ENCODE assay signal across 8 cellular contexts in the genomic region with DNA sequence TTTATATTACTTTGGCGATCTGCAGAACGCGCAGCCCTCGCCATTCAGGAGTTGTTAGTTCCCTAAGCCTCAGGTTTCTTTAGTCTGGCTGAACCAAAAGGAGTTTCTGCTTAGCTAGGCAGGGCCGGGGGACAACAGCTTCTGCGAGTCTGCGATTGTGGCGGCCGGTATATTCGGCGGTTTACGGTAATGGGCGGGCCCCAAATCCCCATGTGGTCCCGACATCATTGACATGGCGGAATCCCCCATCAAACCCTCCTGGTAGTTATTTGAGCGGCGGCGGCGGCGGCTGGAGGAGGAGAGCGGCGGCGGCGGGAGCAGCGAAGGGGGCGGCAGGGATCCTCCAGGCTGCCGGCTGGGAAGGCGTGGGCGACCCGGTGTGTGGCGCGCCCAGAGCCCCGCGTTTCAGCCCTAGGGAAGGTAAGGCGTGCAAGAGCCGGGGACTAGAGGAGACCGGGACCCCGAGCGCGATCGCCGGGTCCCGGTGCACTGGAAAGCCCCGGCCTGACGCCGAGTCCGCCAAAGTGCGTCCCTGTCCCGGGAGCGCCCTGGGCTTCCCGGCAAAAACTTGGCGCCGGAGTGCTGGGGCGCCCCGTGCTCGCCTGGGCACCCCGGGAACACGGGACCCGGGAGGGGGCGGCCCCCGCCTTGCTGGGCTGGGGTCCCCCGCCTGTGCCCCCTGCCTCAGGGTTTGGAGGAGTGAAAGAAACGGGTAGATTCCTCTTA. TPM values are rescaled to one million over a fixed set of nuclear protein-coding genes. Genes with fewer than 3 reads are reported as not detected.
DNase-seq lines count a peak whose midpoint lies in the region; ATAC-seq and TF ChIP-seq lines count a peak whose summit lies in the region.

A gene (plus strand): TSS at position 227 of the 726 bp plus-strand sequence. CDS start 72,902 bp downstream, outside the sequence.

- DNase-seq in Daoy (ENCODE audit: low read depth) (peak; percentile 96), GOT3 (lab: John Stamatoyannopoulos, UW) (peak; percentile 91), LoVo (ENCODE audit: low spot score) (peak; percentile 90), RWPE2 (ENCODE audit: low spot score) (peak; percentile 88), fibroblast of peridontal ligament (ENCODE audit: extremely low read depth) (peak; percentile 95)
- DNase-seq in activated T-helper 2 cell treated with anti-CD3 and anti-CD28 coated beads, Interferon-gamma antibody, Interleukin-2, Interleukin-4, amounts not matched to agents 10 μg/mL and 5 μg/mL and 100 μg/mL, durations not matched to agents 14 hours and 24 hours and 36 hours (ENCODE audit: low spot score) = peak; percentile 89

- H3K4me3 Mint-ChIP-seq in activated T-helper 2 cell treated with anti-CD3 and anti-CD28 coated beads, Interferon-gamma antibody, Interleukin-2, Interleukin-4, amounts not matched to agents 10 μg/mL and 5 μg/mL and 100 μg/mL, durations not matched to agents 14 hours and 24 hours and 36 hours (ENCODE audit: low read depth) = peak within 1 kb of the TSS; percentile 98
- peak within 1 kb of the TSS; percentile 99 to 100 (median 99) for H3K4me3 Mint-ChIP-seq in nephron
- peak within 1 kb of the TSS; percentile 89 for H3K4me3 Mint-ChIP-seq in stimulated activated naive CD8-positive, alpha-beta T cell treated with anti-CD3 and anti-CD28 coated beads, Interleukin-15, Interleukin-2, amounts not matched to agents 100 ng/mL and 50 ng/mL, for 24 hours

- no peaks in the 10 kb centered on the region for H3K27me3 ChIP-seq in RWPE2 (ENCODE audit: insufficient read depth, poor library complexity, severe bottlenecking)

- peak within 1 kb of the TSS; percentile 87 for H3K27ac ChIP-seq in RWPE2 (ENCODE audit: poor library complexity, severe bottlenecking)

- H3K36me3 ChIP-seq in RWPE2 (ENCODE audit: low read depth) = peaks cover 26% of the 10 kb centered on the region

- TF ChIP-seq CTCF in RWPE2 (IDR thresholded peaks at IDR 0.05; ENCODE audit: poor library complexity, severe bottlenecking) (no peak), nephron (IDR thresholded peaks at IDR 0.05; ENCODE audit: unreplicated experiment in 3 of 3) (no peak)

- intact Hi-C loops in activated T-helper 2 cell treated with anti-CD3 and anti-CD28 coated beads, Interferon-gamma antibody, Interleukin-2, Interleukin-4, amounts not matched to agents 10 μg/mL and 5 μg/mL and 100 μg/mL, durations not matched to agents 14 hours and 24 hours and 36 hours (cut with micrococcal nuclease) = loop anchor here (1.0 to 10.0 kb wide), 7 partner anchors 45 to 227 kb away; a partner anchor contains a TSS

- peak; percentile 78 for ATAC-seq in RWPE2 (ENCODE audit: low read depth)

- peak within 1 kb of the TSS; percentile 81 for H3K4me3 ChIP-seq in RWPE2 (ENCODE audit: severe bottlenecking)

- H3K36me3 Mint-ChIP-seq in activated T-helper 2 cell treated with anti-CD3 and anti-CD28 coated beads, Interferon-gamma antibody, Interleukin-2, Interleukin-4, amounts not matched to agents 10 μg/mL and 5 μg/mL and 100 μg/mL, durations not matched to agents 14 hours and 24 hours and 36 hours (ENCODE audit: low read depth) = peaks cover 9% of the 10 kb centered on the region
- H3K36me3 Mint-ChIP-seq in nephron (ENCODE audit: low read depth) = peaks cover 12% of the 10 kb centered on the region
- H3K36me3 Mint-ChIP-seq in stimulated activated naive CD8-positive, alpha-beta T cell treated with anti-CD3 and anti-CD28 coated beads, Interleukin-15, Interleukin-2, amounts not matched to agents 100 ng/mL and 50 ng/mL, for 24 hours (ENCODE audit: low read depth) = no peaks in the 10 kb centered on the region

- peak within 1 kb of the TSS; percentile 98 for H3K27ac Mint-ChIP-seq in activated T-helper 2 cell treated with anti-CD3 and anti-CD28 coated beads, Interferon-gamma antibody, Interleukin-2, Interleukin-4, amounts not matched to agents 10 μg/mL and 5 μg/mL and 100 μg/mL, durations not matched to agents 14 hours and 24 hours and 36 hours
- H3K27ac Mint-ChIP-seq in nephron = peak within 1 kb of the TSS; percentile 97 to 100 (median 100)
- H3K27ac Mint-ChIP-seq in stimulated activated naive CD8-positive, alpha-beta T cell treated with anti-CD3 and anti-CD28 coated beads, Interleukin-15, Interleukin-2, amounts not matched to agents 100 ng/mL and 50 ng/mL, for 24 hours = peak within 1 kb of the TSS; percentile 94

- H3K9me3 Mint-ChIP-seq in activated T-helper 2 cell treated with anti-CD3 and anti-CD28 coated beads, Interferon-gamma antibody, Interleukin-2, Interleukin-4, amounts not matched to agents 10 μg/mL and 5 μg/mL and 100 μg/mL, durations not matched to agents 14 hours and 24 hours and 36 hours = no peaks in the 10 kb centered on the region
- no peaks in the 10 kb centered on the region for H3K9me3 Mint-ChIP-seq in nephron
- no peaks in the 10 kb centered on the region for H3K9me3 Mint-ChIP-seq in stimulated activated naive CD8-positive, alpha-beta T cell treated with anti-CD3 and anti-CD28 coated beads, Interleukin-15, Interleukin-2, amounts not matched to agents 100 ng/mL and 50 ng/mL, for 24 hours

- peaks cover 21% of the 10 kb centered on the region for H3K4me1 ChIP-seq in RWPE2 (ENCODE audit: insufficient read depth, poor library complexity, severe bottlenecking)

- H3K9me3 ChIP-seq in RWPE2 (ENCODE audit: severe bottlenecking) = no peaks in the 10 kb centered on the region

- H3K27me3 Mint-ChIP-seq in activated T-helper 2 cell treated with anti-CD3 and anti-CD28 coated beads, Interferon-gamma antibody, Interleukin-2, Interleukin-4, amounts not matched to agents 10 μg/mL and 5 μg/mL and 100 μg/mL, durations not matched to agents 14 hours and 24 hours and 36 hours (ENCODE audit: low read depth) = peaks cover 10% of the 10 kb centered on the region
- peaks cover 3% of the 10 kb centered on the region for H3K27me3 Mint-ChIP-seq in nephron (ENCODE audit: low read depth)
- H3K27me3 Mint-ChIP-seq in stimulated activated naive CD8-positive, alpha-beta T cell treated with anti-CD3 and anti-CD28 coated beads, Interleukin-15, Interleukin-2, amounts not matched to agents 100 ng/mL and 50 ng/mL, for 24 hours = peaks cover 5% of the 10 kb centered on the region

- H3K4me1 Mint-ChIP-seq in activated T-helper 2 cell treated with anti-CD3 and anti-CD28 coated beads, Interferon-gamma antibody, Interleukin-2, Interleukin-4, amounts not matched to agents 10 μg/mL and 5 μg/mL and 100 μg/mL, durations not matched to agents 14 hours and 24 hours and 36 hours (ENCODE audit: low read depth) = peaks cover 25% of the 10 kb centered on the region
- H3K4me1 Mint-ChIP-seq in nephron = peaks cover 42% of the 10 kb centered on the region
- H3K4me1 Mint-ChIP-seq in stimulated activated naive CD8-positive, alpha-beta T cell treated with anti-CD3 and anti-CD28 coated beads, Interleukin-15, Interleukin-2, amounts not matched to agents 100 ng/mL and 50 ng/mL, for 24 hours (ENCODE audit: low read depth) = peaks cover 36% of the 10 kb centered on the region

RNA-seq across cellular contexts. Expression of the gene that starts here (rescaled TPM):
- 72.2 and 84.3 TPM in 2 replicates for total RNA-seq in Daoy (2014; rRNA removed; shearing (Covaris generic))
- 24.7 and 26.9 TPM in 2 replicates for total RNA-seq in activated T-helper 2 cell treated with anti-CD3 and anti-CD28 coated beads, Interferon-gamma antibody, Interleukin-2, Interleukin-4, amounts not matched to agents 10 μg/mL and 5 μg/mL and 100 μg/mL, durations not matched to agents 14 hours and 24 hours and 36 hours

Comparison
In these comparisons a context has a peak if more than half of its experiments do, and no peak if none do; other contexts are left out.
1. Peak in every context shown above with its lines: DNase-seq, ATAC-seq, H3K4me3 ChIP-seq and H3K27ac ChIP-seq.